ENCODE assay signal across 17 cellular contexts in genomic region chr12:98530068-98530467, GRCh38. TPM values are rescaled to one million over a fixed set of nuclear protein-coding genes. Genes with fewer than 3 reads are reported as not detected.
DNase-seq lines count a peak whose midpoint lies in the region; ATAC-seq and FAIRE-seq lines count a peak whose summit lies in the region.
"Had no signal": no experiment of that assay in that cellular context is flagged by ENCODE, and none has a peak within 500 bp of the region (broad histone marks: within the 10 kb centered on the region; RNA-seq: fewer than 3 reads in every experiment).

No MANE protein-coding gene starts in this region.

- peak overlapping the region; percentile 1 for H3K27ac Mint-ChIP-seq in activated CD4-positive, alpha-beta memory T cell treated with anti-CD3 and anti-CD28 coated beads, Interleukin-2, amount 10 ng/mL, durations not matched to agents 7 days and 5 days
- H3K27ac Mint-ChIP-seq in activated CD4-positive, alpha-beta memory T cell treated with anti-CD3 and anti-CD28 coated beads for 36 hours, result no peak overlapping the region
- no peak overlapping the region for H3K27ac Mint-ChIP-seq in T-helper 17 cell
- H3K27ac Mint-ChIP-seq: B cell had no signal

- peaks cover 99% of the 10 kb centered on the region for H3K36me3 ChIP-seq in SK-N-MC (ENCODE audit: insufficient read depth, low read length)

- no peak for DNase-seq in activated CD4-positive, alpha-beta memory T cell treated with anti-CD3 and anti-CD28 coated beads, Interleukin-2, amount 10 ng/mL, durations not matched to agents 7 days and 5 days
- no peak for DNase-seq in activated CD4-positive, alpha-beta memory T cell treated with anti-CD3 and anti-CD28 coated beads for 36 hours
- DNase-seq in SK-N-MC (ENCODE audit: low read depth, low spot score) (no peak), left lobe of liver (ENCODE audit: low spot score) (no peak), HPDE6-E6E7 (ENCODE audit: extremely low spot score) (no peak), T-helper 17 cell (no peak)
- DNase-seq: ACHN; C1 segment of cervical spinal cord; CD4-positive, alpha-beta memory T cell; DMS79; GOT3; H9 had no signal

- H3K4me3 Mint-ChIP-seq in activated CD4-positive, alpha-beta memory T cell treated with anti-CD3 and anti-CD28 coated beads, Interleukin-2, amount 10 ng/mL, durations not matched to agents 7 days and 5 days, result no peak overlapping the region
- H3K4me3 Mint-ChIP-seq in activated CD4-positive, alpha-beta memory T cell treated with anti-CD3 and anti-CD28 coated beads for 36 hours, result no peak overlapping the region
- no peak overlapping the region for H3K4me3 Mint-ChIP-seq in T-helper 17 cell
- H3K4me3 Mint-ChIP-seq: B cell; CD4-positive, alpha-beta memory T cell; H9 had no signal

- no peaks in the 10 kb centered on the region for H3K9me3 Mint-ChIP-seq in activated CD4-positive, alpha-beta memory T cell treated with anti-CD3 and anti-CD28 coated beads, Interleukin-2, amount 10 ng/mL, durations not matched to agents 7 days and 5 days
- H3K9me3 Mint-ChIP-seq in activated CD4-positive, alpha-beta memory T cell treated with anti-CD3 and anti-CD28 coated beads for 36 hours, result no peaks in the 10 kb centered on the region
- H3K9me3 Mint-ChIP-seq: CD4-positive, alpha-beta memory T cell; H9 had no signal

- ATAC-seq in left lobe of liver, result peak; percentile 61
- no peak for ATAC-seq in HG03469 (IDR thresholded peaks at IDR 0.05; ENCODE audit: unreplicated experiment)
- no peak for ATAC-seq in T-helper 17 cell

- CTCF ChIA-PET in activated CD4-positive, alpha-beta memory T cell treated with anti-CD3 and anti-CD28 coated beads, Interleukin-2, amount 10 ng/mL, durations not matched to agents 7 days and 5 days (lab: Charles Lee), result no interaction called here
- CTCF ChIA-PET in activated CD4-positive, alpha-beta memory T cell treated with anti-CD3 and anti-CD28 coated beads for 36 hours (lab: Charles Lee), result interaction anchor here (1.1 to 1.9 kb wide), 2 partner anchors 13 to 39 kb away, joined by 3 to 5 read pairs; no protein-coding TSS in a partner anchor

- H3K27me3 Mint-ChIP-seq in activated CD4-positive, alpha-beta memory T cell treated with anti-CD3 and anti-CD28 coated beads, Interleukin-2, amount 10 ng/mL, durations not matched to agents 7 days and 5 days, result no peaks in the 10 kb centered on the region
- no peaks in the 10 kb centered on the region for H3K27me3 Mint-ChIP-seq in activated CD4-positive, alpha-beta memory T cell treated with anti-CD3 and anti-CD28 coated beads for 36 hours
- H3K27me3 Mint-ChIP-seq in T-helper 17 cell, result no peaks in the 10 kb centered on the region
- H3K27me3 Mint-ChIP-seq: B cell; CD4-positive, alpha-beta memory T cell had no signal

- POLR2A ChIA-PET in activated CD4-positive, alpha-beta memory T cell treated with anti-CD3 and anti-CD28 coated beads, Interleukin-2, amount 10 ng/mL, durations not matched to agents 7 days and 5 days (lab: Charles Lee), result interaction anchor here (0.6 to 4.1 kb wide), 3 partner anchors 10 to 73 kb away, joined by 3 to 47 read pairs (median 4); no protein-coding TSS in a partner anchor
- POLR2A ChIA-PET in activated CD4-positive, alpha-beta memory T cell treated with anti-CD3 and anti-CD28 coated beads for 36 hours (lab: Charles Lee), result no interaction called here

- H3K9me3 ChIP-seq in SK-N-MC (ENCODE audit: low read depth, low read length), result no peaks in the 10 kb centered on the region
- H3K9me3 ChIP-seq in T-helper 17 cell (ENCODE audit: control insufficient read depth, low read length, poor library complexity, severe bottlenecking), result no peaks in the 10 kb centered on the region

- no peak overlapping the region for H3K4me3 ChIP-seq in SK-N-MC

- peaks cover 47% of the 10 kb centered on the region for H3K4me1 Mint-ChIP-seq in activated CD4-positive, alpha-beta memory T cell treated with anti-CD3 and anti-CD28 coated beads, Interleukin-2, amount 10 ng/mL, durations not matched to agents 7 days and 5 days
- peaks cover 19% of the 10 kb centered on the region for H3K4me1 Mint-ChIP-seq in activated CD4-positive, alpha-beta memory T cell treated with anti-CD3 and anti-CD28 coated beads for 36 hours (ENCODE audit: low read depth)
- peaks cover 6% of the 10 kb centered on the region for H3K4me1 Mint-ChIP-seq in T-helper 17 cell
- H3K4me1 Mint-ChIP-seq: H9 had no signal

- no peak overlapping the region for H3K9ac ChIP-seq in SK-N-MC (ENCODE audit: insufficient read length)

- intact Hi-C loops in activated CD4-positive, alpha-beta memory T cell treated with anti-CD3 and anti-CD28 coated beads for 36 hours (cut with micrococcal nuclease), result loop anchor here (5.0 kb wide), 1 partner anchor 38 kb away; no protein-coding TSS in a partner anchor

- peak; percentile 19 for FAIRE-seq in G401.6 (lab: Jason Lieb, UNC)
- FAIRE-seq: GM12892, HTR-8/SVneo had no signal

- H3K27ac ChIP-seq in SK-N-MC, result peak overlapping the region; percentile 4; the same call in 1 of the 2 replicates

- H3K36me3 Mint-ChIP-seq in activated CD4-positive, alpha-beta memory T cell treated with anti-CD3 and anti-CD28 coated beads, Interleukin-2, amount 10 ng/mL, durations not matched to agents 7 days and 5 days (ENCODE audit: low read depth), result peaks cover 79% of the 10 kb centered on the region
- peaks cover 59% of the 10 kb centered on the region for H3K36me3 Mint-ChIP-seq in activated CD4-positive, alpha-beta memory T cell treated with anti-CD3 and anti-CD28 coated beads for 36 hours
- no peaks in the 10 kb centered on the region for H3K36me3 Mint-ChIP-seq in T-helper 17 cell (ENCODE audit: low read depth)

RNA-seq across cellular contexts. Expression of gene TMPO, which starts 14.7 kb away (rescaled TPM):
- total RNA-seq in activated CD4-positive, alpha-beta memory T cell treated with anti-CD3 and anti-CD28 coated beads, Interleukin-2, amount 10 ng/mL, durations not matched to agents 7 days and 5 days, result 100 to 1,000 TPM; 315 to 320 TPM
- 100 to 1,000 TPM; 371 to 375 TPM for total RNA-seq in activated CD4-positive, alpha-beta memory T cell treated with anti-CD3 and anti-CD28 coated beads for 36 hours
- total RNA-seq in left lobe of liver (29.7 TPM), T-helper 17 cell (10 to 100 TPM; 68.1 to 79.4 TPM)
